Comparison of ENCODE assay signal across 26 cellular contexts in the genomic region with DNA sequence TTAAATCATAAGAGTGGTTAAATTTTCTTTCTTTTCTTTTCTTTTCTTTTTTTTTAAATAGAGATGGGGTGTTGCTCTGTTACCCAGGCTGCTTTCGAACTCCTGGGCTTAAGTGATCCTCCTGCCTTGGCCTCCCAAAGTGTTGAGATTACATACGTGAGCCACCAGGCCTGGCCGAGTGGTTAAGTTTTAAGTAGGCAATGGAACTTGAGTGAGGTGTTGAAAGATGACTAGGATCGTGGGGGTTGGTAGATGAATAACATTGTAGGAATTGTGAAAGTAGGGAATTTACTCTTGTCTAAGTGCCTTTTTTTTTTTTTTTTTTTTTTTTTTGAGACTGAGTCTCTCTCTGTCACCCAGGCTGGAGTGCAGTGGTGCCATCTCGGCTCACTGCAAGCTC. TPM values are rescaled to one million over a fixed set of nuclear protein-coding genes. Genes with fewer than 3 reads are reported as not detected.
A peak's percentile ranks its signal among the peaks of the same experiment; 100 is the strongest.
DNase-seq lines count a peak whose midpoint lies in the region; TF ChIP-seq lines count a peak whose summit lies in the region.
"Had no signal": no experiment of that assay in that cellular context is flagged by ENCODE, and none has a peak within 500 bp of the region (broad histone marks: within the 10 kb centered on the region; RNA-seq: fewer than 3 reads in every experiment).

No MANE protein-coding gene starts in this region.

- TF ChIP-seq CTCF in epithelial cell of esophagus (IDR thresholded peaks at IDR 0.05; ENCODE audit: insufficient read depth, low read depth, low read length, missing control alignments) (no peak), dorsolateral prefrontal cortex (IDR thresholded peaks at IDR 0.05 in 54 of 56, conservative IDR thresholded peaks at IDR 0.05 in 2 of 56; ENCODE audit: low read depth in 1 of 56, partially characterized antibody in 56 of 56) (no peak)

- H3K27me3 ChIP-seq in dorsolateral prefrontal cortex = no peaks in the 10 kb centered on the region
- H3K27me3 ChIP-seq: BLaER1, esophagus muscularis mucosa, heart left ventricle, SJCRH30, transverse colon had no signal

- intact Hi-C loops in dorsolateral prefrontal cortex (cut with DNase I) = no loop called here

- H3K4me3 ChIP-seq in epithelial cell of esophagus (ENCODE audit: low read length) (no peak overlapping the region), dorsolateral prefrontal cortex (no peak overlapping the region)
- H3K4me3 ChIP-seq: BLaER1, esophagus muscularis mucosa, GM12878, heart left ventricle, SJCRH30, smooth muscle cell, transverse colon had no signal

- DNase-seq in EH (ENCODE audit: low read depth) (peak; percentile 70), M059J (ENCODE audit: low read depth) (peak; percentile 28), epithelial cell of esophagus (ENCODE audit: low read depth) (peak; percentile 37), renal cortical epithelial cell (ENCODE audit: low read depth) (peak; percentile 79), DMS 273 treated with DMSO at 0.1 percent for 48 hours (lab: John Stamatoyannopoulos, UW) (no peak), dorsolateral prefrontal cortex (no peak)
- DNase-seq in activated CD8-positive, alpha-beta memory T cell treated with anti-CD3 and anti-CD28 coated beads, Interleukin-2, amount 50 U/mL, for 48 hours = no peak
- DNase-seq: activated CD4-positive, alpha-beta T cell treated with anti-CD3 and anti-CD28 coated beads, Interleukin-2, amount 50 U/mL, for 1 hour; activated gamma-delta T cell treated with Interleukin-2 at 50 U/mL for 16 hours; amniotic stem cell; effector memory CD4-positive, alpha-beta T cell; GOT3; heart left ventricle; KBM-7; NCI-H187 treated with DMSO at 0.1 percent for 48 hours; NCI-H345; PC-3; SJCRH30; stimulated activated CD4-positive, alpha-beta T cell treated with anti-CD3 and anti-CD28 coated beads, Interleukin-4, amount 100 ng/mL, for 1 hour; stimulated activated naive CD8-positive, alpha-beta T cell treated with anti-CD3 and anti-CD28 coated beads, Interleukin-15, amount 100 ng/mL, for 72 hours; T-helper 1 cell; transverse colon had no signal

- no peak overlapping the region for H3K27ac ChIP-seq in dorsolateral prefrontal cortex
- H3K27ac ChIP-seq: BLaER1, esophagus muscularis mucosa, heart left ventricle, SJCRH30, transverse colon had no signal

RNA-seq across cellular contexts. Expression of a gene that starts 9.9 kb away (rescaled TPM):
- 108 and 127 TPM in 2 replicates for total RNA-seq in M059J (2014; rRNA removed; shearing (Covaris generic))
- total RNA-seq in renal cortical epithelial cell = 61.1 and 107 TPM in 2 replicates
- 10 to 100 TPM in 86 of 120 experiments, 1 to 10 TPM in 34; 4.8 to 19.2 (median 11.8) TPM for total RNA-seq in dorsolateral prefrontal cortex

RNA-seq across cellular contexts. Expression of a gene that starts 49.5 kb away (rescaled TPM):
- 78.4 and 110 TPM in 2 replicates for total RNA-seq in M059J (2014; rRNA removed; shearing (Covaris generic))
- total RNA-seq in renal cortical epithelial cell = 57.2 and 95.7 TPM in 2 replicates
- total RNA-seq in dorsolateral prefrontal cortex = 100 to 1,000 TPM in 31 of 120 experiments, 10 to 100 TPM in 89; 23.9 to 144 (median 88.4) TPM

Comparison
In these comparisons a context has a peak if more than half of its experiments do, and no peak if none do; other contexts are left out.
1. DNase-seq: peak in EH (single experiment), M059J (single experiment), epithelial cell of esophagus (single experiment) and renal cortical epithelial cell (single experiment); none in DMS 273 treated with DMSO at 0.1 percent for 48 hours (single experiment), activated CD8-positive, alpha-beta memory T cell treated with anti-CD3 and anti-CD28 coated beads, Interleukin-2, amount 50 U/mL, for 48 hours (single experiment) and dorsolateral prefrontal cortex (0 of 10).